ENCODE assay signal across 13 cellular contexts in genomic region chr7:28347964-28348363, GRCh38.
DNase-seq lines count a peak whose midpoint lies in the region; ATAC-seq, FAIRE-seq and TF ChIP-seq lines count a peak whose summit lies in the region.
"Had no signal": no experiment of that assay in that cellular context is flagged by ENCODE, and none has a peak within 500 bp of the region (broad histone marks: within the 10 kb centered on the region; RNA-seq: fewer than 3 reads in every experiment).

No MANE protein-coding gene starts in this region.

- no peaks in the 10 kb centered on the region for H3K36me3 ChIP-seq in H1 (ENCODE audit: control insufficient read depth in 2 of 4, insufficient read depth in 4 of 4, low read length in 3 of 4)
- H3K36me3 ChIP-seq in left lung = no peaks in the 10 kb centered on the region
- H3K36me3 ChIP-seq in upper lobe of right lung = no peaks in the 10 kb centered on the region
- H3K36me3 ChIP-seq: SJSA1, tibial artery had no signal

- no peak for TF ChIP-seq RAD21 in H1 (IDR thresholded peaks at IDR 0.05 in 1 of 2, conservative IDR thresholded peaks at IDR 0.05 in 1 of 2; ENCODE audit: low read depth in 2 of 2, low read length in 2 of 2)

- no peak overlapping the region for H4K8ac ChIP-seq in H1 (ENCODE audit: extremely low read depth, insufficient read depth, low read length)

- H3K14ac ChIP-seq in H1 (ENCODE audit: insufficient read length) = no peak overlapping the region

- no peak overlapping the region for H2AK5ac ChIP-seq in H1 (ENCODE audit: low read depth, low read length)

- POLR2A ChIA-PET in H1 (lab: Charles Lee; ENCODE audit: partially characterized antibody) = no interaction called here

- peak; percentile 27 for ATAC-seq in left lung
- peak; percentile 25 for ATAC-seq in upper lobe of right lung
- ATAC-seq in GM18511 (IDR thresholded peaks at IDR 0.05; ENCODE audit: unreplicated experiment) = no peak
- ATAC-seq: activated CD8-positive, alpha-beta T cell treated with anti-CD3 and anti-CD28 coated beads, Interleukin-2, amount 10 ng/mL, durations not matched to agents 7 days and 5 days; CD8-positive, alpha-beta T cell had no signal

- H3K27ac ChIP-seq in H1 (ENCODE audit: low read depth, low read length) (no peak overlapping the region), left lung (no peak overlapping the region), upper lobe of right lung (no peak overlapping the region)
- H3K27ac ChIP-seq: SJSA1, tibial artery had no signal

- no peak overlapping the region for H2BK20ac ChIP-seq in H1 (ENCODE audit: low read length)

- H2BK5ac ChIP-seq in H1 (ENCODE audit: low read depth, low read length) = no peak overlapping the region

- H2BK120ac ChIP-seq in H1 (replicated peaks; ENCODE audit: low read depth, low read length) = no peak overlapping the region

- no peak overlapping the region for H3K56ac ChIP-seq in H1 (replicated peaks; ENCODE audit: insufficient read length, low read depth, low read length)

- FAIRE-seq in H1 (lab: Jason Lieb, UNC) = no peak
- FAIRE-seq: astrocyte, HTR-8/SVneo had no signal

- no peak overlapping the region for H4K5ac ChIP-seq in H1 (ENCODE audit: insufficient read length, low read depth, low read length)

- no peak overlapping the region for H3K18ac ChIP-seq in H1 (ENCODE audit: extremely low read depth, low read length)

- no peak overlapping the region for H4K91ac ChIP-seq in H1 (replicated peaks; ENCODE audit: insufficient read length, low read length)

- H2AFZ ChIP-seq in H1 (ENCODE audit: low read length) = peak overlapping the region; percentile 61

- 0 out of 7 replicates have a peak, but pooled peaks cover 0 to 2% (median 0%) of the 10 kb centered on the region in 4 experiments for H3K27me3 ChIP-seq in H1 (replicated peaks in 1 of 4; ENCODE audit: control insufficient read depth in 3 of 4, extremely low read depth in 1 of 4, insufficient read depth in 3 of 4, low read length in 3 of 4)
- H3K27me3 ChIP-seq in left lung = no peaks in the 10 kb centered on the region
- H3K27me3 ChIP-seq in upper lobe of right lung = no peaks in the 10 kb centered on the region
- H3K27me3 ChIP-seq: tibial artery had no signal

- H3K4ac ChIP-seq in H1 (replicated peaks; ENCODE audit: insufficient read length, low read depth, low read length) = no peak overlapping the region

- intact Hi-C loops in left lung (cut with DNase I) = no loop called here
- intact Hi-C loops in upper lobe of right lung (cut with DNase I) = no loop called here

- no peak for TF ChIP-seq POLR2A in H1 (IDR thresholded peaks at IDR 0.05; ENCODE audit: control extremely low read depth in 1 of 2, low read depth in 2 of 2, low read length in 2 of 2)

- no peaks in the 10 kb centered on the region for H3K23me2 ChIP-seq in H1 (ENCODE audit: low read depth, low read length)

- no peak overlapping the region for H3K9ac ChIP-seq in H1 (replicated peaks in 1 of 4; ENCODE audit: extremely low read depth in 1 of 4, low read depth in 3 of 4, low read length in 3 of 4)

- H3K4me2 ChIP-seq in H1 (ENCODE audit: insufficient read depth in 1 of 2, low read depth in 2 of 2, low read length in 2 of 2) = no peak overlapping the region

- CTCF ChIA-PET in H1 (lab: Charles Lee; ENCODE audit: partially characterized antibody) = interaction anchor here (1.1 to 9.2 kb wide), 5 partner anchors 14 to 51 kb away, joined by 3 to 89 read pairs (median 5); no protein-coding TSS in a partner anchor

- no peak overlapping the region for H2BK15ac ChIP-seq in H1 (ENCODE audit: low read length)

- no peaks in the 10 kb centered on the region for H3K79me2 ChIP-seq in H1 (ENCODE audit: control insufficient read depth in 1 of 2, insufficient read depth in 2 of 2, low read length in 2 of 2)

- TF ChIP-seq EP300 in H1 (IDR thresholded peaks at IDR 0.05; ENCODE audit: borderline replicate concordance in 1 of 2, low read depth in 2 of 2, low read length in 2 of 2) = no peak

- H3K4me3 ChIP-seq in H1 (ENCODE audit: extremely low read depth in 1 of 4, insufficient read depth in 2 of 4, low read depth in 3 of 4, low read length in 4 of 4) (no peak overlapping the region), left lung (no peak overlapping the region), upper lobe of right lung (no peak overlapping the region)
- H3K4me3 ChIP-seq: SJSA1, tibial artery had no signal

- H3K9me3 ChIP-seq in H1 (ENCODE audit: insufficient read depth in 2 of 2, low read depth in 1 of 2, low read length in 1 of 2) (no peaks in the 10 kb centered on the region), left lung (no peaks in the 10 kb centered on the region), upper lobe of right lung (no peaks in the 10 kb centered on the region)
- H3K9me3 ChIP-seq: SJSA1, tibial artery had no signal

- H3K4me1 ChIP-seq in H1 (replicated peaks in 1 of 4; ENCODE audit: control insufficient read depth in 3 of 4, insufficient read depth in 4 of 4, low read length in 3 of 4) = no peaks in the 10 kb centered on the region; a peak in 1 of 7 replicates
- H3K4me1 ChIP-seq in left lung = no peaks in the 10 kb centered on the region
- H3K4me1 ChIP-seq in upper lobe of right lung = no peaks in the 10 kb centered on the region
- H3K4me1 ChIP-seq: SJSA1 had no signal

- no peak for TF ChIP-seq CTCF in H1 (IDR thresholded peaks at IDR 0.05; ENCODE audit: control extremely low read depth in 1 of 3, insufficient read depth in 1 of 3, low read depth in 1 of 3, low read length in 3 of 3)
- no peak for TF ChIP-seq CTCF in left lung (IDR thresholded peaks at IDR 0.05)
- no peak for TF ChIP-seq CTCF in upper lobe of right lung (IDR thresholded peaks at IDR 0.05)

- 89% methylated on average over 8 of the region's 8 CpGs; no CpG with 5 or more reads in 1 of the 2 experiments for WGBS in H1 (ENCODE audit: extremely low coverage in 1 of 2, insufficient coverage in 1 of 2, insufficient read length in 1 of 2, insufficient replicate concordance in 2 of 2, low coverage in 1 of 2, low lambda C conversion rate in 2 of 2, missing lambda C conversion rate in 1 of 2), 2 experiments

- no peaks in the 10 kb centered on the region for H3K79me1 ChIP-seq in H1 (ENCODE audit: low read depth, low read length)

- H2BK12ac ChIP-seq in H1 (ENCODE audit: low read depth, low read length) = no peak overlapping the region

- H3K23ac ChIP-seq in H1 (ENCODE audit: insufficient read length) = no peak overlapping the region

- peak; percentile 72 for DNase-seq in HS-5 (ENCODE audit: low read depth)
- no peak for DNase-seq in H1 (ENCODE audit: low read depth in 1 of 2, low spot score in 2 of 2)
- no peak for DNase-seq in left lung
- no peak for DNase-seq in upper lobe of right lung
- DNase-seq in Kasumi-1 (lab: John Stamatoyannopoulos, UW) = no peak
- DNase-seq in NCI-H774 (lab: John Stamatoyannopoulos, UW) = no peak
- DNase-seq: activated CD8-positive, alpha-beta T cell treated with anti-CD3 and anti-CD28 coated beads, Interleukin-2, amount 10 ng/mL, durations not matched to agents 7 days and 5 days; CD8-positive, alpha-beta T cell; tibial artery had no signal

- no peaks in the 10 kb centered on the region for H4K20me1 ChIP-seq in H1 (replicated peaks in 1 of 2; ENCODE audit: control insufficient read depth in 1 of 2, insufficient read depth in 2 of 2, low read length in 2 of 2)

TF ChIP-seq in H1, 55 proteins besides CTCF, POLR2A, EP300 and RAD21:
- TF ChIP-seq ATF3 (IDR thresholded peaks at IDR 0.05; ENCODE audit: insufficient read depth, low read depth, low read length) (no peak), BRCA1 (IDR thresholded peaks at IDR 0.05; ENCODE audit: low read depth, low read length) (no peak), SP2 (IDR thresholded peaks at IDR 0.05; ENCODE audit: low read length) (no peak), EGR1 (IDR thresholded peaks at IDR 0.05; ENCODE audit: borderline replicate concordance, low read depth, low read length) (no peak), JUN (IDR thresholded peaks at IDR 0.05; ENCODE audit: low read depth, low read length) (no peak), SUZ12 (IDR thresholded peaks at IDR 0.05; ENCODE audit: low read length) (no peak), SIRT6 (IDR thresholded peaks at IDR 0.05; ENCODE audit: low read length) (no peak)
